In the genomic region with DNA sequence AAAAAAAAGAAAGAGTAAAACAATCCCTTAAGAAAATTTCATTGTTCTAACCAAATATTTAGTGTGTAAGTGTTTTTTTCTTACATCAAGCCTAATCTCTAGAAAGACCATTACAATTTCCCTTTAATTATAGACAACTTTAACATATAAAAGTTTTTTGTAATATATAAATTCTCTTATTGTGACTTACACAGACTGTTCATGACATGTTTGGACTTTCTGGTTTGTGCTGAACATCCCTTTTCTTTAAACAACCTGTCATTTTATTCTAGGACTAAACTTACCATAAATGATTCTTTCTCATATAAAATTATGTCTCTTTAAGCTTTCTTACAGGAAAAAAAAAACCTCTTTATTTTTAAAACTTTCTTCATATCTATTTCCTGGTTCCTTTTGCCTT, we compare ENCODE assay signal across 18 cellular contexts. TPM values are rescaled to one million over a fixed set of nuclear protein-coding genes. Genes with fewer than 3 reads are reported as not detected.
DNase-seq lines count a peak whose midpoint lies in the region; ATAC-seq, FAIRE-seq and TF ChIP-seq lines count a peak whose summit lies in the region.
"Had no signal": no experiment of that assay in that cellular context is flagged by ENCODE, and none has a peak within 500 bp of the region (broad histone marks: within the 10 kb centered on the region; RNA-seq: fewer than 3 reads in every experiment).

No MANE protein-coding gene starts in this region.

- no peak overlapping the region for H2BK12ac ChIP-seq in neuronal stem cell (ENCODE audit: low read length)

- CTCF ChIA-PET in CD4-positive, alpha-beta T cell (lab: Charles Lee): interaction anchor here (1.3 kb wide), 1 partner anchor 51 kb away, joined by 3 read pairs; no protein-coding TSS in a partner anchor

- H3K4me1 ChIP-seq in neuronal stem cell (ENCODE audit: control insufficient read depth in 2 of 2, insufficient read depth in 1 of 2, low read depth in 1 of 2, low read length in 2 of 2) (no peaks in the 10 kb centered on the region), body of pancreas (no peaks in the 10 kb centered on the region)

- FAIRE-seq in TTC549 (lab: Jason Lieb, UNC): peak; percentile 52
- FAIRE-seq: H1, K562 had no signal

- peaks cover 2% of the 10 kb centered on the region for H3K9me3 Mint-ChIP-seq in CD4-positive, alpha-beta T cell

- no peak overlapping the region for H3K9ac ChIP-seq in neuronal stem cell (ENCODE audit: low read depth, low read length, poor library complexity)

- no peak overlapping the region for H3K14ac ChIP-seq in neuronal stem cell (ENCODE audit: low read length)

- H2BK120ac ChIP-seq in neuronal stem cell (ENCODE audit: low read depth, low read length): no peak overlapping the region

- no peak overlapping the region for H3K4me3 Mint-ChIP-seq in CD4-positive, alpha-beta T cell
- H3K4me3 Mint-ChIP-seq: HFFc6 had no signal

- DNase-seq in NCI-H2196 (lab: John Stamatoyannopoulos, UW; ENCODE audit: unreplicated experiment) (peak; percentile 14), NCI-H2196 treated with DMSO at 0.1 percent for 48 hours (lab: John Stamatoyannopoulos, UW; ENCODE audit: unreplicated experiment) (no peak), M059J (ENCODE audit: low read depth) (peak; percentile 19), neuronal stem cell (ENCODE audit: low spot score) (peak; percentile 11), body of pancreas (no peak), GM13977 (ENCODE audit: low spot score) (no peak)
- DNase-seq in CD4-positive, alpha-beta T cell: no peak
- DNase-seq: C1 segment of cervical spinal cord, DMS153, HFFc6, NCI-H1048, NCI-H1436 treated with DMSO at 0.1 percent for 48 hours, NCI-H2029 treated with DMSO at 0.1 percent for 48 hours, NCI-H69 had no signal

- POLR2A ChIA-PET in CD4-positive, alpha-beta T cell (lab: Charles Lee): interaction anchor here (1.0 kb wide), 1 partner anchor 208 kb away, joined by 4 read pairs; no protein-coding TSS in a partner anchor

- no peak overlapping the region for H3K27ac Mint-ChIP-seq in CD4-positive, alpha-beta T cell
- H3K27ac Mint-ChIP-seq: HFFc6 had no signal

- H3K27me3 ChIP-seq in neuronal stem cell (ENCODE audit: control insufficient read depth in 3 of 3, insufficient read depth in 3 of 3, low read depth in 1 of 3, low read length in 3 of 3) (no peaks in the 10 kb centered on the region), body of pancreas (no peaks in the 10 kb centered on the region)
- no peaks in the 10 kb centered on the region for H3K27me3 ChIP-seq in CD4-positive, alpha-beta T cell (ENCODE audit: control insufficient read depth, insufficient read depth, low read length)

- in situ Hi-C loops in GM13977 (cut with MboI; ENCODE audit: low pct_unique_long_range_greater_than_20kb, low sequenced_read_pairs, unreplicated experiment): loop anchor here (10.0 kb wide), 1 partner anchor 48 kb away; no protein-coding TSS in a partner anchor

- peaks cover 19% of the 10 kb centered on the region for H3K4me1 Mint-ChIP-seq in CD4-positive, alpha-beta T cell (ENCODE audit: low read depth)

- H3K4me2 ChIP-seq in neuronal stem cell (ENCODE audit: insufficient read depth, low read length, poor library complexity, severe bottlenecking): no peak overlapping the region

- no peak for TF ChIP-seq CTCF in CD4-positive, alpha-beta T cell (IDR thresholded peaks at IDR 0.05)
- TF ChIP-seq CTCF in body of pancreas (IDR thresholded peaks at IDR 0.05): no peak
- TF ChIP-seq CTCF in GM13977 (IDR thresholded peaks at IDR 0.05; ENCODE audit: extremely low read depth, insufficient read depth, missing control alignments): no peak

- intact Hi-C loops in CD4-positive, alpha-beta T cell (cut with DNase I, micrococcal nuclease): no loop called here
- intact Hi-C loops in body of pancreas (cut with DNase I): no loop called here

- H3K9me3 ChIP-seq in neuronal stem cell (replicated peaks in 1 of 2; ENCODE audit: control insufficient read depth in 2 of 2, insufficient read depth in 1 of 2, low read depth in 1 of 2, low read length in 2 of 2): peaks cover 4 to 5% of the 10 kb centered on the region in 2 donors
- no peaks in the 10 kb centered on the region for H3K9me3 ChIP-seq in CD4-positive, alpha-beta T cell (ENCODE audit: control insufficient read depth, low read length)
- H3K9me3 ChIP-seq in body of pancreas: no peaks in the 10 kb centered on the region

- no peak overlapping the region for H2AK5ac ChIP-seq in neuronal stem cell (ENCODE audit: low read depth, low read length)

- H3K79me1 ChIP-seq in neuronal stem cell (ENCODE audit: low read depth, low read length): no peaks in the 10 kb centered on the region

- no peak overlapping the region for H3K27ac ChIP-seq in neuronal stem cell (replicated peaks; ENCODE audit: low read length)
- no peak overlapping the region for H3K27ac ChIP-seq in CD4-positive, alpha-beta T cell (ENCODE audit: low read depth, low read length)
- no peak overlapping the region for H3K27ac ChIP-seq in body of pancreas

- no peak overlapping the region for H4K91ac ChIP-seq in neuronal stem cell (ENCODE audit: low read depth, low read length, poor library complexity)

- H3K27me3 Mint-ChIP-seq in CD4-positive, alpha-beta T cell: no peaks in the 10 kb centered on the region

- no peak overlapping the region for H3K4ac ChIP-seq in neuronal stem cell (ENCODE audit: low read length)

- no peak overlapping the region for H3K23ac ChIP-seq in neuronal stem cell (ENCODE audit: low read depth, low read length, poor library complexity)

- H3K4me3 ChIP-seq in neuronal stem cell (ENCODE audit: low read length in 2 of 2) (no peak overlapping the region), body of pancreas (no peak overlapping the region)
- H3K4me3 ChIP-seq: K562 had no signal

- ATAC-seq in CD4-positive, alpha-beta T cell (ENCODE audit: poor library complexity): no peak
- no peak for ATAC-seq in body of pancreas
- ATAC-seq: K562, Right ventricle myocardium inferior had no signal

- no peak overlapping the region for H4K8ac ChIP-seq in neuronal stem cell (ENCODE audit: low read depth, low read length)

- no peak overlapping the region for H2AFZ ChIP-seq in neuronal stem cell (ENCODE audit: low read length)

- TF ChIP-seq POLR2A in body of pancreas (IDR thresholded peaks at IDR 0.05): no peak

- H3K36me3 ChIP-seq in neuronal stem cell (replicated peaks in 1 of 2; ENCODE audit: control insufficient read depth in 2 of 2, insufficient read depth in 2 of 2, low read length in 2 of 2): no peaks in the 10 kb centered on the region
- H3K36me3 ChIP-seq in body of pancreas (replicated peaks in 1 of 2; ENCODE audit: insufficient read depth in 1 of 2, low read depth in 2 of 2): no peaks in the 10 kb centered on the region

- H3K18ac ChIP-seq in neuronal stem cell (ENCODE audit: low read length): no peak overlapping the region

- no peak overlapping the region for H2BK15ac ChIP-seq in neuronal stem cell (ENCODE audit: low read length)

- no peaks in the 10 kb centered on the region for H3K36me3 Mint-ChIP-seq in CD4-positive, alpha-beta T cell (ENCODE audit: low read depth)

- no peak overlapping the region for H2BK5ac ChIP-seq in neuronal stem cell (ENCODE audit: low read length)

RNA-seq across cellular contexts. Expression of gene BTLA, which starts 13.0 kb away (rescaled TPM):
- total RNA-seq in M059J (2014; rRNA removed; shearing (Covaris generic)): not detected in 2 replicates
- 0.01 TPM for polyA plus RNA-seq in neuronal stem cell (2013, experiment 1 of 2)
- 0.11 TPM for polyA plus RNA-seq in neuronal stem cell (2013, experiment 2 of 2)
- total RNA-seq in CD4-positive, alpha-beta T cell: 1 to 10 TPM; 8.5 to 9.6 TPM
- not detected for total RNA-seq in body of pancreas
- total RNA-seq: H1, HFFc6 had no signal
- polyA plus RNA-seq: H1, K562 had no signal

RNA-seq across cellular contexts. Expression of gene ATG3, which starts 49.4 kb away (rescaled TPM):
- total RNA-seq in M059J (2014; rRNA removed; shearing (Covaris generic)): 123 and 145 TPM in 2 replicates
- 38.8 TPM for polyA plus RNA-seq in neuronal stem cell (2013, experiment 1 of 2)
- 38.7 TPM for polyA plus RNA-seq in neuronal stem cell (2013, experiment 2 of 2)
- 10 to 100 TPM; 43.3 to 43.8 TPM for total RNA-seq in CD4-positive, alpha-beta T cell
- total RNA-seq in body of pancreas: 10 to 100 TPM; 27.8 to 41.2 TPM

RNA-seq across cellular contexts. Expression of gene SLC35A5, which starts 49.5 kb away (rescaled TPM):
- 42.7 and 81.3 TPM in 2 replicates for total RNA-seq in M059J (2014; rRNA removed; shearing (Covaris generic))
- polyA plus RNA-seq in neuronal stem cell (2013, experiment 1 of 2): 27.2 TPM
- 26.2 TPM for polyA plus RNA-seq in neuronal stem cell (2013, experiment 2 of 2)
- total RNA-seq in CD4-positive, alpha-beta T cell: 1 to 10 TPM; 4.6 to 7.3 TPM
- total RNA-seq in body of pancreas: 10 to 100 TPM in 1 of 2 donors, 1 to 10 TPM in 1; 9.6 to 12.2 TPM

Comparison
In these comparisons a context has a peak if more than half of its experiments do, and no peak if none do; other contexts are left out.
1. DNase-seq: peak in NCI-H2196 (single experiment), M059J (single experiment) and neuronal stem cell (single experiment); none in NCI-H2196 treated with DMSO at 0.1 percent for 48 hours (single experiment), CD4-positive, alpha-beta T cell (0 of 10), body of pancreas (0 of 4) and GM13977 (single experiment).